In genomic region chr2:1233280-1233679, GRCh38 we compare ENCODE assay signal across 19 cellular contexts.
A peak's percentile ranks its signal among the peaks of the same experiment; 100 is the strongest.
DNase-seq lines count a peak whose midpoint lies in the region; ATAC-seq, FAIRE-seq and TF ChIP-seq lines count a peak whose summit lies in the region.
"Had no signal": no experiment of that assay in that cellular context is flagged by ENCODE, and none has a peak within 500 bp of the region (broad histone marks: within the 10 kb centered on the region; RNA-seq: fewer than 3 reads in every experiment).

No MANE protein-coding gene starts in this region.

- no peak overlapping the region for H3K4me3 ChIP-seq in lower lobe of right lung
- H3K4me3 ChIP-seq: esophagus squamous epithelium, right lobe of liver, SJSA1 had no signal

- peak; percentile 63 to 64 for ATAC-seq in lower lobe of right lung
- no peak for ATAC-seq in GM18511 (IDR thresholded peaks at IDR 0.05; ENCODE audit: unreplicated experiment)
- ATAC-seq in HG02798 (IDR thresholded peaks at IDR 0.05; ENCODE audit: poor library complexity, unreplicated experiment), result no peak
- ATAC-seq: activated CD4-positive, alpha-beta T cell treated with anti-CD3 and anti-CD28 coated beads for 36 hours; right lobe of liver; stimulated activated naive CD8-positive, alpha-beta T cell treated with anti-CD3 and anti-CD28 coated beads, Interleukin-15, Interleukin-2, amounts not matched to agents 100 U/mL and 50 U/mL, for 24 hours had no signal

- DNase-seq in COR-L47 (lab: John Stamatoyannopoulos, UW) (peak; percentile 57), NCI-H1092 (lab: John Stamatoyannopoulos, UW) (peak; percentile 50), RCC 7860 (ENCODE audit: low spot score) (peak; percentile 41), lower lobe of right lung (peak; percentile 68), AML-193 (lab: John Stamatoyannopoulos, UW) (no peak)
- no peak for DNase-seq in activated CD4-positive, CD25-positive, alpha-beta regulatory T cell treated with anti-CD3 and anti-CD28 coated beads, Interleukin-2, amount 50 U/mL, for 72 hours
- DNase-seq: activated CD4-positive, alpha-beta T cell treated with anti-CD3 and anti-CD28 coated beads for 36 hours; activated CD8-positive, alpha-beta memory T cell treated with anti-CD3 and anti-CD28 coated beads, Interleukin-2, amount 50 U/mL, for 48 hours; activated gamma-delta T cell; effector CD8-positive, alpha-beta T cell; esophagus squamous epithelium; right lobe of liver; stimulated activated naive CD8-positive, alpha-beta T cell treated with anti-CD3 and anti-CD28 coated beads, Interleukin-15, Interleukin-2, amounts not matched to agents 100 U/mL and 50 U/mL, for 24 hours; T1000; trophoblast cell had no signal

- no peaks in the 10 kb centered on the region for H3K27me3 ChIP-seq in lower lobe of right lung (ENCODE audit: low read depth)
- H3K27me3 ChIP-seq: esophagus squamous epithelium, right lobe of liver, SJSA1 had no signal

- intact Hi-C loops in lower lobe of right lung (cut with DNase I), result no loop called here

- no peaks in the 10 kb centered on the region for H3K4me1 ChIP-seq in lower lobe of right lung
- H3K4me1 ChIP-seq: esophagus squamous epithelium, right lobe of liver had no signal

- H3K9me3 ChIP-seq in lower lobe of right lung, result no peaks in the 10 kb centered on the region
- H3K9me3 ChIP-seq: right lobe of liver, SJSA1 had no signal

- no peak for FAIRE-seq in RCC 7860 (lab: Jason Lieb, UNC)
- FAIRE-seq: H54 had no signal

- no peak overlapping the region for H3K27ac ChIP-seq in lower lobe of right lung
- H3K27ac ChIP-seq: right lobe of liver, SJSA1 had no signal

- no peak for TF ChIP-seq CTCF in lower lobe of right lung (IDR thresholded peaks at IDR 0.05)

- H3K36me3 ChIP-seq in lower lobe of right lung, result no peaks in the 10 kb centered on the region
- H3K36me3 ChIP-seq: esophagus squamous epithelium, right lobe of liver had no signal

Comparison
In these comparisons a context has a peak if more than half of its experiments do, and no peak if none do; other contexts are left out.
1. DNase-seq: peak in COR-L47 (single experiment), NCI-H1092 (single experiment), RCC 7860 (single experiment) and lower lobe of right lung (single experiment); none in AML-193 (0 of 2) and activated CD4-positive, CD25-positive, alpha-beta regulatory T cell treated with anti-CD3 and anti-CD28 coated beads, Interleukin-2, amount 50 U/mL, for 72 hours (single experiment).
2. ATAC-seq: peak in lower lobe of right lung (2 of 2); none in GM18511 (single experiment) and HG02798 (single experiment).